In genomic region chr19:748274-748598, GRCh38 we compare ENCODE assay signal across 22 cellular contexts. TPM values are rescaled to one million over a fixed set of nuclear protein-coding genes. Genes with fewer than 3 reads are reported as not detected.
"Had no signal": no experiment of that assay in that cellular context is flagged by ENCODE, and none has a peak within 500 bp of the region (broad histone marks: within the 10 kb centered on the region; RNA-seq: fewer than 3 reads in every experiment).

No MANE protein-coding gene starts in this region.

- DNase-seq: activated CD4-positive, alpha-beta T cell treated with anti-CD3 and anti-CD28 coated beads, Interleukin-2, amount 50 U/mL, for 48 hours; activated naive CD4-positive, alpha-beta T cell treated with anti-CD3 and anti-CD28 coated beads for 36 hours; activated T-cell treated with anti-CD3 and anti-CD28 coated beads, Interleukin-2, amount 50 U/mL, for 1 hour; cerebellar nuclear complex; dorsolateral prefrontal cortex; kidney glomerular epithelial cell; mesenchymal stem cell; ovary; spleen; stimulated activated CD4-positive, alpha-beta T cell treated with anti-CD3 and anti-CD28 coated beads, Interleukin-1b, Interleukin-23, amount 100 ng/mL, for 48 hours had no signal

- FAIRE-seq: endometrium had no signal

- H3K9ac ChIP-seq: neural progenitor cell had no signal

- H3K4me1 ChIP-seq: ascending aorta, breast epithelium, neural progenitor cell had no signal

- H3K27ac Mint-ChIP-seq: activated naive CD4-positive, alpha-beta T cell treated with anti-CD3 and anti-CD28 coated beads for 36 hours; activated T-helper 2 cell treated with anti-CD3 and anti-CD28 coated beads, Interferon-gamma antibody, Interleukin-2, Interleukin-4, amounts not matched to agents 10 μg/mL and 5 μg/mL and 100 μg/mL, durations not matched to agents 14 hours and 24 hours and 36 hours; neural progenitor cell had no signal

- H3K27ac ChIP-seq: ascending aorta, breast epithelium, dorsolateral prefrontal cortex, neural progenitor cell, ovary, spleen, vagina, VCaP had no signal

- H3K9me3 Mint-ChIP-seq: activated T-helper 2 cell treated with anti-CD3 and anti-CD28 coated beads, Interferon-gamma antibody, Interleukin-2, Interleukin-4, amounts not matched to agents 10 μg/mL and 5 μg/mL and 100 μg/mL, durations not matched to agents 14 hours and 24 hours and 36 hours had no signal

- ATAC-seq: sciatic nerve had no signal

- H2AFZ ChIP-seq: neural progenitor cell had no signal

- H3K27me3 ChIP-seq: breast epithelium, dorsolateral prefrontal cortex, neural progenitor cell, ovary, vagina had no signal

- H3K4me3 ChIP-seq: ascending aorta, breast epithelium, dorsolateral prefrontal cortex, neural progenitor cell, ovary, spleen, vagina had no signal

- H3K4me3 Mint-ChIP-seq: activated naive CD4-positive, alpha-beta T cell treated with anti-CD3 and anti-CD28 coated beads for 36 hours; neural progenitor cell had no signal

- H3K36me3 ChIP-seq: breast epithelium, neural progenitor cell, ovary had no signal

- H3K4me2 ChIP-seq: neural progenitor cell had no signal

- H3K9me3 ChIP-seq: vagina had no signal

RNA-seq across cellular contexts. Expression of gene MISP, which starts 2.7 kb away (rescaled TPM):
- total RNA-seq: activated naive CD4-positive, alpha-beta T cell treated with anti-CD3 and anti-CD28 coated beads for 36 hours; activated T-helper 2 cell treated with anti-CD3 and anti-CD28 coated beads, Interferon-gamma antibody, Interleukin-2, Interleukin-4, amounts not matched to agents 10 μg/mL and 5 μg/mL and 100 μg/mL, durations not matched to agents 14 hours and 24 hours and 36 hours; ascending aorta; pulmonary artery endothelial cell; spleen; T-helper 1 cell treated with Interleukin-12 subunit alpha and Interleukin-12 subunit beta and Interleukin-4 antibody, amounts not matched to agents 30 ng/mL and 1 ng/mL, for 36 hours had no signal

RNA-seq across cellular contexts. Expression of gene PALM, which starts 39.5 kb away (rescaled TPM):
- total RNA-seq: activated T-helper 2 cell treated with anti-CD3 and anti-CD28 coated beads, Interferon-gamma antibody, Interleukin-2, Interleukin-4, amounts not matched to agents 10 μg/mL and 5 μg/mL and 100 μg/mL, durations not matched to agents 14 hours and 24 hours and 36 hours; T-helper 1 cell treated with Interleukin-12 subunit alpha and Interleukin-12 subunit beta and Interleukin-4 antibody, amounts not matched to agents 30 ng/mL and 1 ng/mL, for 36 hours had no signal

RNA-seq across cellular contexts. Expression of gene PRSS57, which starts 53.0 kb away (rescaled TPM):
- total RNA-seq: activated naive CD4-positive, alpha-beta T cell treated with anti-CD3 and anti-CD28 coated beads for 36 hours; activated T-helper 2 cell treated with anti-CD3 and anti-CD28 coated beads, Interferon-gamma antibody, Interleukin-2, Interleukin-4, amounts not matched to agents 10 μg/mL and 5 μg/mL and 100 μg/mL, durations not matched to agents 14 hours and 24 hours and 36 hours; ascending aorta; breast epithelium; myocyte; sciatic nerve; T-helper 1 cell treated with Interleukin-12 subunit alpha and Interleukin-12 subunit beta and Interleukin-4 antibody, amounts not matched to agents 30 ng/mL and 1 ng/mL, for 36 hours; vagina had no signal
- polyA plus RNA-seq: esophagus had no signal
